In genomic region chr17:75069783-75070182, GRCh38 we compare ENCODE assay signal across 9 cellular contexts. TPM values are rescaled to one million over a fixed set of nuclear protein-coding genes. Genes with fewer than 3 reads are reported as not detected.
DNase-seq lines count a peak whose midpoint lies in the region; ATAC-seq and TF ChIP-seq lines count a peak whose summit lies in the region.
"Had no signal": no experiment of that assay in that cellular context is flagged by ENCODE, and none has a peak within 500 bp of the region (broad histone marks: within the 10 kb centered on the region; RNA-seq: fewer than 3 reads in every experiment).

No MANE protein-coding gene starts in this region.

- H3K27ac Mint-ChIP-seq in WTC11 = 0 out of 2 replicates have a peak overlapping the region, but pooled peaks have one; percentile 49

- DNase-seq in COLO668 (lab: John Stamatoyannopoulos, UW; ENCODE audit: unreplicated experiment) (peak; percentile 3), HFF-Myc (ENCODE audit: extremely low read depth, low read depth) (no peak), WTC11 (ENCODE audit: low spot score) (no peak), NCI-H524 treated with DMSO at 0.1 percent for 48 hours (lab: John Stamatoyannopoulos, UW) (no peak), pons (ENCODE audit: low spot score) (no peak), HEK293T (ENCODE audit: extremely low spot score) (no peak)

- H3K9me3 ChIP-seq in liver (ENCODE audit: control insufficient read depth in 4 of 4, low read length in 3 of 4) = no peaks in the 10 kb centered on the region

- TF ChIP-seq CTCF in HFF-Myc (IDR thresholded peaks at IDR 0.05; ENCODE audit: low read depth, low read length, missing control alignments) (peak; percentile 40), WTC11 (IDR thresholded peaks at IDR 0.05) (no peak), liver (IDR thresholded peaks at IDR 0.05; ENCODE audit: low read depth, low read length, missing input control) (peak; percentile 48)

- peaks cover 0 to 2% (median 0%) of the 10 kb centered on the region in 4 donors for H3K36me3 ChIP-seq in liver (ENCODE audit: control insufficient read depth in 4 of 4, insufficient read depth in 3 of 4, low read depth in 1 of 4, low read length in 3 of 4)

- H3K9me3 Mint-ChIP-seq in WTC11 = no peaks in the 10 kb centered on the region

- H3K36me3 Mint-ChIP-seq in WTC11 = peaks cover under 1% of the 10 kb centered on the region; the same call in 1 of the 2 replicates

- no peaks in the 10 kb centered on the region for H3K27me3 Mint-ChIP-seq in WTC11 (ENCODE audit: low read depth)

- no peaks in the 10 kb centered on the region for H3K27me3 ChIP-seq in liver (ENCODE audit: control insufficient read depth in 4 of 4, insufficient read depth in 4 of 4, low read length in 3 of 4)

- no peak overlapping the region for H3K27ac ChIP-seq in liver (ENCODE audit: low read depth in 1 of 2, low read length in 2 of 2)

- WGBS in liver = 63% methylated on average over 2 of the region's 2 CpGs

- no peaks in the 10 kb centered on the region for H3K4me1 Mint-ChIP-seq in WTC11

- H3K4me1 ChIP-seq in liver (ENCODE audit: control insufficient read depth in 4 of 4, insufficient read depth in 4 of 4, low read length in 3 of 4) = peaks cover 0 to 11% (median 7%) of the 10 kb centered on the region in 4 donors

- no peak overlapping the region for H3K9ac ChIP-seq in liver (ENCODE audit: low read depth in 1 of 2, low read length in 2 of 2)

- TF ChIP-seq RAD21 in liver (IDR thresholded peaks at IDR 0.05) = peak; percentile 74 to 78

- H3K4me3 ChIP-seq in HFF-Myc (replicated peaks; ENCODE audit: low read depth, low read length) (no peak overlapping the region), liver (ENCODE audit: low read depth in 1 of 3, low read length in 3 of 3) (no peak overlapping the region)

- no peak for ATAC-seq in WTC11
- ATAC-seq in HG02884 (IDR thresholded peaks at IDR 0.05; ENCODE audit: unreplicated experiment) = no peak
- ATAC-seq: sciatic nerve had no signal

- CTCF ChIA-PET in WTC11 (lab: Charles Lee) = interaction anchor here (0.6 to 2.9 kb wide), 15 partner anchors 9 to 171 kb away, joined by 3 to 21 read pairs (median 3); partner anchors contain the start of genes ATP5PD, KCTD2, NT5C and SLC16A5
- CTCF ChIA-PET in HEK293T (lab: Yijun Ruan, JAX) = interaction anchor here (0.7 to 1.2 kb wide), 3 partner anchors 16 to 132 kb away, joined by 3 to 4 read pairs (median 4); no protein-coding TSS in a partner anchor

- H3K4me3 Mint-ChIP-seq in WTC11 = no peak overlapping the region

- POLR2A ChIA-PET in WTC11 (lab: Charles Lee) (interaction anchor here (0.6 kb wide), 1 partner anchor 175 kb away, joined by 6 read pairs; no protein-coding TSS in a partner anchor), HEK293T (lab: Yijun Ruan, JAX) (interaction anchor here (0.9 to 1.2 kb wide), 4 partner anchors 9 to 58 kb away, joined by 3 read pairs; partner anchors contain the start of gene MRPL58)

TF ChIP-seq in WTC11, 78 proteins besides CTCF, POLR2A, EP300 and RAD21:
- TF ChIP-seq FOXP4 (CRISPR knock-in tag; IDR thresholded peaks at IDR 0.05) = no peak
- no peak for TF ChIP-seq ZNF423 (CRISPR knock-in tag; IDR thresholded peaks at IDR 0.05)
- TF ChIP-seq PRRX2 (CRISPR knock-in tag; IDR thresholded peaks at IDR 0.05) = no peak
- TF ChIP-seq RORB (CRISPR knock-in tag; IDR thresholded peaks at IDR 0.05) = no peak
- TF ChIP-seq ESRRA (CRISPR knock-in tag; IDR thresholded peaks at IDR 0.05; ENCODE audit: borderline replicate concordance) = no peak
- TF ChIP-seq MLX (CRISPR knock-in tag; IDR thresholded peaks at IDR 0.05) = no peak

TF ChIP-seq in liver, 16 proteins besides CTCF, POLR2A, EP300 and RAD21:
- no peak for TF ChIP-seq TAF1 (conservative IDR thresholded peaks at IDR 0.05)
TF ChIP-seq in liver: peak in this region for 0.

TF ChIP-seq in HEK293T, 16 proteins besides CTCF, POLR2A, EP300 and RAD21:
- no peak for TF ChIP-seq BHLHE40 (IDR thresholded peaks at IDR 0.05; ENCODE audit: borderline replicate concordance)

RNA-seq across cellular contexts. Expression of gene SLC16A5, which starts 18.0 kb away (rescaled TPM):
- 32.4 to 33.5 TPM (median 33.1 TPM) in 3 replicates for total RNA-seq in WTC11 (2021)
- 1 to 10 TPM; 3.0 to 4.5 TPM for total RNA-seq in liver
- polyA plus RNA-seq in liver = 1 to 10 TPM; 1.0 to 2.1 TPM

RNA-seq across cellular contexts. Expression of gene KCTD2, which starts 22.8 kb away (rescaled TPM):
- total RNA-seq in WTC11 (2021) = 31.3 to 34.0 TPM (median 32.8 TPM) in 3 replicates
- total RNA-seq in liver = 1 to 10 TPM; 5.6 to 8.2 TPM
- polyA plus RNA-seq in liver = 1 to 10 TPM; 2.4 to 7.1 TPM

RNA-seq across cellular contexts. Expression of gene ATP5PD, which starts 23.0 kb away (rescaled TPM):
- total RNA-seq in WTC11 (2021) (383 to 427 TPM (median 419 TPM) in 3 replicates), liver (100 to 1,000 TPM; 102 to 128 TPM)
- 100 to 1,000 TPM; 241 to 378 TPM for polyA plus RNA-seq in liver

RNA-seq across cellular contexts. Expression of gene ARMC7, which starts 40.0 kb away (rescaled TPM):
- total RNA-seq in WTC11 (2021) (13.2 to 15.9 TPM (median 14.8 TPM) in 3 replicates), liver (1 to 10 TPM; 1.7 to 3.1 TPM)
- 1 to 10 TPM; 4.3 to 6.6 TPM for polyA plus RNA-seq in liver

RNA-seq across cellular contexts. Expression of gene MRPL58, which starts 57.3 kb away (rescaled TPM):
- total RNA-seq in WTC11 (2021) (41.8 to 43.7 TPM (median 41.9 TPM) in 3 replicates), liver (10 to 100 TPM; 20.5 to 29.9 TPM)
- polyA plus RNA-seq in liver = 10 to 100 TPM; 36.9 to 47.0 TPM
